In the genomic region with DNA sequence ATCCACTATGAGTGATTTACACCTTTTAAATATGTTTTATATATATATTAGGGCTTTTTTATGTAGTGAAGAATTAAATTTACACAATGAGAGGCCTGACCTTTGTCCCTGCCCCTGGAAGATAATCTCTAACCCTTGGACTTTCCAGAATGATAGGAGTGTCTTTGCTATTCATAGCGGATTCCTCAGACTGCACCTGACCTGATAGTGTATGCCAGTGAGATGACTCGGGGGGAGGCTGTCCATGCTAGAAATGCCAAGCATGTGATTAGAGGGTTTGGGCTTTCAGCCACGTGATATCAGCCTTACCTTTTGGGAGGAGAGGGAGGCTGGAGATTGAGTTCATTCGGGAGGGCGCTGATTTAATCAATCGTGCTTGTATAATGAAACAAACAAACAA, we compare ENCODE assay signal across 29 cellular contexts. TPM values are rescaled to one million over a fixed set of nuclear protein-coding genes. Genes with fewer than 3 reads are reported as not detected.
"Had no signal": no experiment of that assay in that cellular context is flagged by ENCODE, and none has a peak within 500 bp of the region (broad histone marks: within the 10 kb centered on the region; RNA-seq: fewer than 3 reads in every experiment).

No MANE protein-coding gene starts in this region.

- H3K4me2 ChIP-seq: neural progenitor cell had no signal

- H3K79me2 ChIP-seq: parathyroid adenoma had no signal

- H3K27me3 ChIP-seq: neural progenitor cell, ovary, right lobe of liver, sigmoid colon, stomach, thyroid gland, tibial nerve, upper lobe of right lung, uterus had no signal

- H3K27ac ChIP-seq: neural progenitor cell, ovary, parathyroid adenoma, psoas muscle, right lobe of liver, sigmoid colon, skin epidermis, stomach, thoracic aorta, thyroid gland, tibial nerve, upper lobe of right lung, uterus had no signal

- DNase-seq: naive thymus-derived CD4-positive, alpha-beta T cell; natural killer cell; occipital lobe; ovary; posterior cingulate gyrus; psoas muscle; right cardiac atrium; right lobe of liver; sigmoid colon; stimulated activated CD4-positive, alpha-beta T cell treated with anti-CD3 and anti-CD28 coated beads, Interleukin-15, amount 100 ng/mL, for 24 hours; stimulated activated CD4-positive, alpha-beta T cell treated with anti-CD3 and anti-CD28 coated beads, Interleukin-2, amount 100 ng/mL, for 24 hours; stimulated activated CD4-positive, alpha-beta T cell treated with anti-CD3 and anti-CD28 coated beads, Interleukin-2, amount 100 ng/mL, for 48 hours; stimulated activated CD4-positive, alpha-beta T cell treated with anti-CD3 and anti-CD28 coated beads, Interleukin-4, amount 100 ng/mL, for 24 hours; stimulated activated naive B cell treated with anti-CD40 and anti-IgM and Interleukin-4, amounts not matched to agents 10 μg/mL and 1 μg/mL and 100 μg/mL, for 72 hours; stimulated activated naive CD4-positive, alpha-beta T cell treated with Interleukin-2 at 50 U/mL for 16 hours; stomach; thyroid gland; upper lobe of right lung; uterus had no signal

- H3K4me3 ChIP-seq: neural progenitor cell, ovary, psoas muscle, right lobe of liver, sigmoid colon, skin epidermis, stomach, thoracic aorta, thyroid gland, tibial nerve, upper lobe of right lung, uterus had no signal

- H3K9me3 ChIP-seq: ovary, psoas muscle, right lobe of liver, sigmoid colon, stomach, thoracic aorta, thyroid gland, tibial nerve, upper lobe of right lung, uterus had no signal

- ATAC-seq: naive thymus-derived CD4-positive, alpha-beta T cell; natural killer cell; right cardiac atrium; stimulated activated effector memory CD8-positive, alpha-beta T cell treated with anti-CD3 and anti-CD28 coated beads, Interleukin-12 subunit alpha, Interleukin-12 subunit beta, amount 100 ng/mL, for 72 hours; stimulated activated naive B cell treated with anti-CD40 and anti-IgM and Interleukin-4, amounts not matched to agents 10 μg/mL and 1 μg/mL and 100 μg/mL, for 72 hours; upper lobe of right lung had no signal

- H3K36me3 ChIP-seq: neural progenitor cell, ovary, right lobe of liver, sigmoid colon, stomach, thoracic aorta, thyroid gland, tibial nerve, upper lobe of right lung, uterus had no signal

- H2AFZ ChIP-seq: neural progenitor cell, parathyroid adenoma had no signal

- H3K4me1 ChIP-seq: neural progenitor cell, parathyroid adenoma, psoas muscle, right lobe of liver, sigmoid colon, stomach, thyroid gland, tibial nerve, upper lobe of right lung, uterus had no signal

RNA-seq across cellular contexts. Expression of a gene that starts 44.1 kb away (rescaled TPM):
- total RNA-seq: naive thymus-derived CD4-positive, alpha-beta T cell; natural killer cell; osteoblast; progenitor cell of endocrine pancreas; psoas muscle; renal cortical epithelial cell; right cardiac atrium; right lobe of liver; sigmoid colon; thoracic aorta; upper lobe of right lung had no signal
- polyA plus RNA-seq: naive thymus-derived CD4-positive, alpha-beta T cell; neural cell; sigmoid colon had no signal
